ENCODE assay signal across 24 cellular contexts in genomic region chr14:102124419-102124818, GRCh38. TPM values are rescaled to one million over a fixed set of nuclear protein-coding genes. Genes with fewer than 3 reads are reported as not detected.
A peak's percentile ranks its signal among the peaks of the same experiment; 100 is the strongest.
DNase-seq lines count a peak whose midpoint lies in the region; TF ChIP-seq lines count a peak whose summit lies in the region.
"Had no signal": no experiment of that assay in that cellular context is flagged by ENCODE, and none has a peak within 500 bp of the region (broad histone marks: within the 10 kb centered on the region; RNA-seq: fewer than 3 reads in every experiment).

No MANE protein-coding gene starts in this region.

- no peak overlapping the region for H3K18ac ChIP-seq in mesenchymal stem cell (ENCODE audit: low read depth in 1 of 2, low read length in 2 of 2)

- H3K9me3 Mint-ChIP-seq in Calu3 (ENCODE audit: low read depth, unreplicated experiment) (no peaks in the 10 kb centered on the region), progenitor cell of endocrine pancreas (ENCODE audit: low read depth) (no peaks in the 10 kb centered on the region)
- H3K9me3 Mint-ChIP-seq: CD4-positive, alpha-beta T cell; CD8-positive, alpha-beta T cell had no signal

- H2BK120ac ChIP-seq in mesenchymal stem cell (ENCODE audit: low read depth, low read length) = no peak overlapping the region

- H3K79me2 ChIP-seq in PC-9 (ENCODE audit: low read depth) = peaks cover 3% of the 10 kb centered on the region; the same call in 1 of the 2 replicates

- H3F3A ChIP-seq in PC-9 (ENCODE audit: insufficient read depth, low read depth) = peaks cover 45% of the 10 kb centered on the region

- H3K4me1 ChIP-seq in PC-9 (replicated peaks; ENCODE audit: insufficient read depth) (peaks cover 36% of the 10 kb centered on the region), mesenchymal stem cell (ENCODE audit: control insufficient read depth, insufficient read depth, low read depth, low read length) (peaks cover 12% of the 10 kb centered on the region)

- peaks cover 10% of the 10 kb centered on the region for H3K79me1 ChIP-seq in mesenchymal stem cell (replicated peaks; ENCODE audit: low read length, poor library complexity, severe bottlenecking)

- H4K20me1 ChIP-seq in PC-9 (ENCODE audit: insufficient read depth) = no peaks in the 10 kb centered on the region
- H4K20me1 ChIP-seq: BLaER1 treated with 17β-estradiol and CSF1 and Interleukin-3, amounts not matched to agents 10 nM and 100 nM had no signal

- TF ChIP-seq CTCF in Calu3 (IDR thresholded peaks at IDR 0.05; ENCODE audit: unreplicated experiment) (no peak), PC-9 (conservative IDR thresholded peaks at IDR 0.05) (0 out of 2 replicates have a peak, but pooled peaks have one; percentile 20), progenitor cell of endocrine pancreas (IDR thresholded peaks at IDR 0.05; ENCODE audit: unreplicated experiment) (no peak)

- H3K36me3 ChIP-seq in PC-9 (ENCODE audit: low read depth) (no peaks in the 10 kb centered on the region), mesenchymal stem cell (ENCODE audit: control insufficient read depth in 1 of 2, insufficient read depth in 2 of 2, low read depth in 1 of 2, low read length in 2 of 2) (no peaks in the 10 kb centered on the region)
- H3K36me3 ChIP-seq: BLaER1 treated with 17β-estradiol and CSF1 and Interleukin-3, amounts not matched to agents 10 nM and 100 nM had no signal

- H3K14ac ChIP-seq in mesenchymal stem cell (ENCODE audit: low read length in 2 of 2) = no peak overlapping the region

- CTCF ChIA-PET in Calu3 (lab: Charles Lee) (interaction anchor here (1.0 kb wide), 1 partner anchor 27 kb away, joined by 3 read pairs; no protein-coding TSS in a partner anchor), PC-9 (lab: Charles Lee) (no interaction called here)

- H3K4ac ChIP-seq in mesenchymal stem cell (ENCODE audit: low read depth in 1 of 2, low read length in 2 of 2) = no peak overlapping the region

- H3K27ac ChIP-seq in PC-9 (peak overlapping the region; percentile 72), mesenchymal stem cell (ENCODE audit: low read length, poor library complexity, severe bottlenecking) (no peak overlapping the region)
- H3K27ac ChIP-seq: 22Rv1; BLaER1 treated with 17β-estradiol and CSF1 and Interleukin-3, amounts not matched to agents 10 nM and 100 nM; C4-2B had no signal

- no peak overlapping the region for H2BK15ac ChIP-seq in mesenchymal stem cell (ENCODE audit: low read depth, poor library complexity, severe bottlenecking)

- POLR2A ChIA-PET in PC-9 (lab: Charles Lee; ENCODE audit: unreplicated experiment) = interaction anchor here (0.5 to 0.6 kb wide), 3 partner anchors 12 to 55 kb away, joined by 8 to 13 read pairs (median 11); no protein-coding TSS in a partner anchor

- no peaks in the 10 kb centered on the region for H3K9me3 ChIP-seq in PC-9 (ENCODE audit: insufficient read depth, low read depth)
- H3K9me3 ChIP-seq in mesenchymal stem cell (ENCODE audit: control insufficient read depth, low read length) = no peaks in the 10 kb centered on the region
- H3K9me3 ChIP-seq: A549; BLaER1 treated with 17β-estradiol and CSF1 and Interleukin-3, amounts not matched to agents 10 nM and 100 nM; Caco-2 had no signal

- H3K36me3 Mint-ChIP-seq in Calu3 (ENCODE audit: insufficient read depth, unreplicated experiment) = peaks cover 5% of the 10 kb centered on the region
- H3K36me3 Mint-ChIP-seq in progenitor cell of endocrine pancreas (ENCODE audit: insufficient read depth) = no peaks in the 10 kb centered on the region
- H3K36me3 Mint-ChIP-seq: CD8-positive, alpha-beta T cell had no signal

- no peak overlapping the region for H4K8ac ChIP-seq in mesenchymal stem cell (ENCODE audit: low read length)

- intact Hi-C loops in Calu3 (cut with micrococcal nuclease; ENCODE audit: unreplicated experiment) = loop anchor here (2.0 kb wide), 2 partner anchors 14 to 28 kb away; partner anchors contain the start of gene WDR20
- intact Hi-C loops in PC-9 (cut with micrococcal nuclease; ENCODE audit: unreplicated experiment) = no loop called here
- intact Hi-C loops in head of caudate nucleus (cut with DNase I) = no loop called here
- intact Hi-C loops in posterior cingulate gyrus (cut with DNase I) = no loop called here

- no peak overlapping the region for H2BK12ac ChIP-seq in mesenchymal stem cell (ENCODE audit: low read length in 2 of 2)

- BruUV-seq in Calu3 (replicated peaks; lab: Mats Ljungman, UMichigan) (no TSS peak), PC-9 (replicated peaks; lab: Mats Ljungman, UMichigan) (no TSS peak)

- H3K4me3 Mint-ChIP-seq in Calu3 (ENCODE audit: low read depth, unreplicated experiment) (no peak overlapping the region), progenitor cell of endocrine pancreas (ENCODE audit: low read depth) (no peak overlapping the region)
- H3K4me3 Mint-ChIP-seq: B cell; CD4-positive, alpha-beta T cell; CD8-positive, alpha-beta T cell had no signal

- H3K4me2 ChIP-seq in PC-9 (no peak overlapping the region), mesenchymal stem cell (ENCODE audit: low read length, poor library complexity, severe bottlenecking) (no peak overlapping the region)
- H3K4me2 ChIP-seq: BLaER1 treated with 17β-estradiol and CSF1 and Interleukin-3, amounts not matched to agents 10 nM and 100 nM had no signal

- H4K91ac ChIP-seq in mesenchymal stem cell (ENCODE audit: low read length) = no peak overlapping the region

- H3K27me3 Mint-ChIP-seq in Calu3 (ENCODE audit: unreplicated experiment) = no peaks in the 10 kb centered on the region
- no peaks in the 10 kb centered on the region for H3K27me3 Mint-ChIP-seq in progenitor cell of endocrine pancreas
- H3K27me3 Mint-ChIP-seq: B cell; CD4-positive, alpha-beta T cell had no signal

- H2AK5ac ChIP-seq in mesenchymal stem cell (ENCODE audit: low read length, severe bottlenecking) = peak overlapping the region; percentile 80

- no peak overlapping the region for H3K9ac ChIP-seq in mesenchymal stem cell (ENCODE audit: low read length)
- H3K9ac ChIP-seq: BLaER1 treated with 17β-estradiol and CSF1 and Interleukin-3, amounts not matched to agents 10 nM and 100 nM had no signal

- DNase-seq in Calu3 (no peak), PC-9 (peak in 1 of 2 experiments; percentile 53), mesenchymal stem cell (no peak), progenitor cell of endocrine pancreas (ENCODE audit: low spot score, unreplicated experiment) (no peak), head of caudate nucleus (no peak), NCI-H2029 (lab: John Stamatoyannopoulos, UW) (no peak), posterior cingulate gyrus (no peak)
- DNase-seq: AML-193; Caco-2; CD4-positive, alpha-beta T cell; CD8-positive, alpha-beta T cell; DMS 273 treated with DMSO at 0.1 percent for 48 hours; DMS153; DMS53; DMS79; DND-41; EL; GDM1 had no signal

- H3K4me3 ChIP-seq in PC-9 (no peak overlapping the region), mesenchymal stem cell (ENCODE audit: insufficient read depth in 1 of 2, low read depth in 1 of 2, low read length in 2 of 2) (no peak overlapping the region)
- H3K4me3 ChIP-seq: A549; BLaER1 treated with 17β-estradiol and CSF1 and Interleukin-3, amounts not matched to agents 10 nM and 100 nM; GM12878 had no signal

- peaks cover 34% of the 10 kb centered on the region for H3K4me1 Mint-ChIP-seq in Calu3 (ENCODE audit: low read depth, unreplicated experiment)
- peaks cover 20% of the 10 kb centered on the region for H3K4me1 Mint-ChIP-seq in progenitor cell of endocrine pancreas (ENCODE audit: low read depth)
- H3K4me1 Mint-ChIP-seq: B cell had no signal

- H3K27me3 ChIP-seq in PC-9 (ENCODE audit: insufficient read depth, low read depth) = no peaks in the 10 kb centered on the region
- H3K27me3 ChIP-seq in mesenchymal stem cell (ENCODE audit: control insufficient read depth in 1 of 2, insufficient read depth in 1 of 2, low read length in 2 of 2) = no peaks in the 10 kb centered on the region
- H3K27me3 ChIP-seq: BLaER1 treated with 17β-estradiol and CSF1 and Interleukin-3, amounts not matched to agents 10 nM and 100 nM had no signal

- H3K27ac Mint-ChIP-seq in Calu3 (ENCODE audit: unreplicated experiment) (peak overlapping the region; percentile 54), progenitor cell of endocrine pancreas (peak overlapping the region; percentile 56)
- H3K27ac Mint-ChIP-seq: B cell; CD4-positive, alpha-beta T cell; CD8-positive, alpha-beta T cell had no signal

- H2AFZ ChIP-seq in PC-9 (no peak overlapping the region), mesenchymal stem cell (ENCODE audit: low read depth, low read length) (no peak overlapping the region)

- H3K9me2 ChIP-seq in PC-9 (ENCODE audit: insufficient read depth) = no peaks in the 10 kb centered on the region

- no peak overlapping the region for H2BK5ac ChIP-seq in mesenchymal stem cell (ENCODE audit: low read depth, low read length, poor library complexity, severe bottlenecking)

- H3K23ac ChIP-seq in mesenchymal stem cell (ENCODE audit: low read length in 2 of 2) = no peak overlapping the region

RNA-seq across cellular contexts. Expression of gene WDR20, which starts 15.3 kb away (rescaled TPM):
- 33.0 and 37.6 TPM in 2 replicates for total RNA-seq in Calu3 (2022)
- total RNA-seq in PC-9 (2021) = 62.2 and 93.5 TPM in 2 replicates
- polyA plus RNA-seq in mesenchymal stem cell (2013, experiment 1 of 2) = 12.6 TPM
- 12.4 TPM for polyA plus RNA-seq in mesenchymal stem cell (2013, experiment 2 of 2)
- 34.6 and 34.9 TPM in 2 replicates for total RNA-seq in progenitor cell of endocrine pancreas

RNA-seq across cellular contexts. Expression of gene HSP90AA1, which starts 37.6 kb away (rescaled TPM):
- total RNA-seq in Calu3 (2022) (1,038 and 1,111 TPM in 2 replicates), PC-9 (2021) (1,314 and 1,931 TPM in 2 replicates), progenitor cell of endocrine pancreas (796 and 811 TPM in 2 replicates)
- polyA plus RNA-seq in mesenchymal stem cell (2013, experiment 1 of 2) = 430 TPM
- 432 TPM for polyA plus RNA-seq in mesenchymal stem cell (2013, experiment 2 of 2)
